ENCODE assay signal across 11 cellular contexts in the genomic region with DNA sequence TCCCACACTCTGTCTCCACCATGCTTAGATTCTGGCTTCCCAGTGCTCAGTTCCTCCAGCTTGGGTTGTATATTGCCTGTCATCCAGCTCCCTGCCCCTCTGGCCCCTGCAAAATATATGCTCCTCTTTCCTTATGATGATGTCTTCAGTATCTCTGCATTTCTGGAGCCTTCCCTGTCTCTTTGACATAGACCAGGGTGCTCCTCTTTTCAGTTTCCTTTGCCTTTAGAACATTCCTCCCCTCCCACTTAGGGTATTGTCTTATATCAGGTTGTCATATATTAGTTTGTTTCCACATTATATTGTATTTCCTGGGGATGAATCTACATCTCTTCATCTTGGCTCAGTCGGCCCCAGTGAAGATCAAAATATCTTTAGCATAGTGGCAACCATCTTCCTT.
"Had no signal": no experiment of that assay in that cellular context is flagged by ENCODE, and none has a peak within 500 bp of the region (broad histone marks: within the 10 kb centered on the region; RNA-seq: fewer than 3 reads in every experiment).

No MANE protein-coding gene starts in this region.

- FAIRE-seq: endometrium, urothelium cell line had no signal

- H3K27ac ChIP-seq: cardiac muscle cell, psoas muscle, right lobe of liver, testis had no signal

- H3K4me3 ChIP-seq: cardiac muscle cell, psoas muscle, right lobe of liver, testis had no signal

- ATAC-seq: esophagus mucosa, left ventricle myocardium superior, psoas muscle, right lobe of liver had no signal

- DNase-seq: hippocampal formation, left ventricle myocardium superior, mesenchymal stem cell, psoas muscle, right lobe of liver, T-helper 9 cell, testis had no signal

- H3K4me1 ChIP-seq: psoas muscle, right lobe of liver, testis had no signal

- H3K36me3 ChIP-seq: cardiac muscle cell, right lobe of liver had no signal

- H3K9me3 ChIP-seq: psoas muscle, right lobe of liver, testis had no signal

- H3K27me3 ChIP-seq: cardiac muscle cell, right lobe of liver, testis had no signal
